In the genomic region with DNA sequence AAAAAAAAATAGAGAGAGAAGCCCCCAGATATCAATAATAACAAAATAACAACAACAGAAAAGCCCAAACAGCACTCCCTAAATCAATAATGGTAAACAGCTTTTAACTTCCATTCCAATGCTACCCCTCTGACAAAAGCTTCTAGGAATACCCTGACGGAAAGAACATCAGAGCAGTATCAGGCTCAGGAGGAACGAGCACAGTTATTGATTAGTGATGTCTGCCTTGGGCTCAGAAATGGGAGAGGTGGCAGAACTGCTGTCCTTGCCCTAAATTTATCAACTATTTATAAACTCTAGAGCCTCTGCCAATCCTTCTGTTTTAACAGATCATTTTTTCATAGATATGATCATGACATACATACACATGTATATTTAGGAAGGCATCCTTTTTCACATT, we compare ENCODE assay signal across 28 cellular contexts.
"Had no signal": no experiment of that assay in that cellular context is flagged by ENCODE, and none has a peak within 500 bp of the region (broad histone marks: within the 10 kb centered on the region; RNA-seq: fewer than 3 reads in every experiment).

No MANE protein-coding gene starts in this region.

- ATAC-seq: effector memory CD8-positive, alpha-beta T cell; esophagus mucosa; foreskin keratinocyte; gastrocnemius medialis; gastroesophageal sphincter; heart left ventricle; heart right ventricle had no signal

- H3K4me2 ChIP-seq: hepatocyte had no signal

- H3K9me3 ChIP-seq: colonic mucosa, esophagus muscularis mucosa, esophagus squamous epithelium, gastrocnemius medialis, gastroesophageal sphincter, heart left ventricle, heart right ventricle had no signal

- H3K27ac ChIP-seq: colonic mucosa, coronary artery, epithelial cell of prostate, esophagus muscularis mucosa, esophagus squamous epithelium, foreskin keratinocyte, gastrocnemius medialis, gastroesophageal sphincter, heart left ventricle, heart right ventricle, hepatocyte had no signal

- H3K4me3 ChIP-seq: colonic mucosa, coronary artery, dorsolateral prefrontal cortex, esophagus muscularis mucosa, esophagus squamous epithelium, gastrocnemius medialis, gastroesophageal sphincter, heart left ventricle, heart right ventricle, hepatocyte had no signal

- FAIRE-seq: endometrium, frontal cortex had no signal

- H3K79me2 ChIP-seq: hepatocyte had no signal

- H3K27me3 ChIP-seq: colonic mucosa, dorsolateral prefrontal cortex, esophagus muscularis mucosa, esophagus squamous epithelium, foreskin keratinocyte, gastrocnemius medialis, gastroesophageal sphincter, heart left ventricle, heart right ventricle, hepatocyte had no signal

- H3K4me3 Mint-ChIP-seq: dendritic cell treated with granulocyte-macrophage colony-stimulating factor and Interleukin-4, amounts not matched to agents 40 ng/mL and 50 ng/mL, for 4 days; effector memory CD8-positive, alpha-beta T cell; endodermal cell had no signal

- H3K4me1 ChIP-seq: colonic mucosa, esophagus muscularis mucosa, foreskin keratinocyte, gastrocnemius medialis, gastroesophageal sphincter, heart left ventricle, heart right ventricle had no signal

- DNase-seq: colonic mucosa; cortex of kidney; dermis blood vessel endothelial cell; dorsolateral prefrontal cortex; effector CD4-positive, alpha-beta T cell; effector CD8-positive, alpha-beta T cell; effector memory CD4-positive, alpha-beta T cell; effector memory CD8-positive, alpha-beta T cell; endodermal cell; erythroblast; esophagus squamous epithelium; foreskin fibroblast; foreskin keratinocyte; foreskin melanocyte; gastrocnemius medialis; glutamatergic neuron; head of caudate nucleus; heart left ventricle; heart right ventricle had no signal

- H3K27ac Mint-ChIP-seq: dendritic cell treated with granulocyte-macrophage colony-stimulating factor and Interleukin-4, amounts not matched to agents 40 ng/mL and 50 ng/mL, for 4 days; endodermal cell had no signal

- H3K4me1 Mint-ChIP-seq: endodermal cell had no signal

- H3K27me3 Mint-ChIP-seq: dendritic cell treated with granulocyte-macrophage colony-stimulating factor and Interleukin-4, amounts not matched to agents 40 ng/mL and 50 ng/mL, for 4 days; effector memory CD8-positive, alpha-beta T cell had no signal

- H2AFZ ChIP-seq: hepatocyte had no signal

- H3K9me3 Mint-ChIP-seq: dendritic cell treated with granulocyte-macrophage colony-stimulating factor and Interleukin-4, amounts not matched to agents 40 ng/mL and 50 ng/mL, for 4 days; endodermal cell had no signal
